In the genomic region with DNA sequence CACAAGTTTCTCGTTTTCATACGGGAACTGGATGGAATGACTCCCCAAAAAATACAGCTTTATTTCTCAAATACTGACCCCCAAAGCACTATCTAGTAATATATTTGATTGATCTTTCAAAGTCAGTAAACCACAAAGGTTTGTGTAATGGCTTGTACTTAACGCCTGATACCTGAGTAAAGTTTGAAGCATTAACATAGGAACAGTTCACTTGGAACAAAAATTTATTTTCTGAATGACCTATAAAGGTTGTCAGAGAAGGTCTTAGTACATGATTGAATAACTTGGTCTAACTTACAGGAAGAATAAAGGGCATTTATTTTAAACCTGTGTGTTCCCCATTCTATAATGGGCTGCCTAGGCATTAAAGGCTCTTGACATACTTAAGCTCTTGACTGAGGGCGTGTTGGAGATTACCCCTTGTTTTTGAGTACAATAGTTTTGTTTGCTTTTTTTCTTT, we compare ENCODE assay signal across 1 cellular context.
TF ChIP-seq lines count a peak whose summit lies in the region.

No MANE protein-coding gene starts in this region.

TF ChIP-seq in H1, 55 proteins besides CTCF, POLR2A, EP300 and RAD21:
- TF ChIP-seq TAF1 (IDR thresholded peaks at IDR 0.05; ENCODE audit: low read depth, low read length): no peak
- TF ChIP-seq BRCA1 (IDR thresholded peaks at IDR 0.05; ENCODE audit: low read depth, low read length): no peak
- 0 out of 2 replicates have a peak, but pooled peaks have one; percentile 5 for TF ChIP-seq SUZ12 (IDR thresholded peaks at IDR 0.05; ENCODE audit: low read length)
